ENCODE assay signal across 22 cellular contexts in the genomic region with DNA sequence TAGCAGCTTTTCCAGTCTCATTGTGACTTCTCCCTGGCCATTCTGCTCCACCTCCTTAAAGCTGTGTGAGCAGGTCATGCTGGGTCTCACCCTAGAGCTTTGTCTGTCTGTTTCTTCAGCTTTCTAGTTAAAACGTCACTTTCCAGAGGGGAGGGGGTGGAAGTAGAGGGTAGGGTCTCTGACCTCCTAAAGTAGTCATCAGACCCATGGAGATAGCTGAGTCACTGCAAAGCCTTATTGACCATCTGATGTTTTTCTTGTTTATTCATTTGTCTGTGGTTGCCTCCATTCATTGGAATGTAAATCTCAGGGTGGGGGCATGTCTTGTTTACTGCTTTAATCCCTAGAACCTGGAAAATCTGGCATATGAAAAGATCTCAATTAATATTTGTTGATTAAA. TPM values are rescaled to one million over a fixed set of nuclear protein-coding genes. Genes with fewer than 3 reads are reported as not detected.
A peak's percentile ranks its signal among the peaks of the same experiment; 100 is the strongest.
DNase-seq lines count a peak whose midpoint lies in the region; ATAC-seq and TF ChIP-seq lines count a peak whose summit lies in the region.
"Had no signal": no experiment of that assay in that cellular context is flagged by ENCODE, and none has a peak within 500 bp of the region (broad histone marks: within the 10 kb centered on the region; RNA-seq: fewer than 3 reads in every experiment).

No MANE protein-coding gene starts in this region.

- no peak overlapping the region for H3K14ac ChIP-seq in H9 (ENCODE audit: insufficient read depth, low read length)

- H3K79me2 ChIP-seq in H9 (ENCODE audit: insufficient read depth, low read length): no peaks in the 10 kb centered on the region
- H3K79me2 ChIP-seq in fibroblast of lung (ENCODE audit: control insufficient read depth, insufficient read depth, low read length): no peaks in the 10 kb centered on the region

- H4K91ac ChIP-seq in H9 (ENCODE audit: insufficient read length, low read depth, low read length): no peak overlapping the region

- H4K8ac ChIP-seq in H9 (replicated peaks; ENCODE audit: insufficient read length, low read depth, low read length): no peak overlapping the region

- H3K4me1 ChIP-seq in H9 (ENCODE audit: insufficient read depth, low read length) (no peaks in the 10 kb centered on the region; the same call in 1 of the 2 replicates), SJSA1 (replicated peaks) (peaks cover 63% of the 10 kb centered on the region), fibroblast of lung (ENCODE audit: control insufficient read depth, extremely low read depth, insufficient read depth, low read length) (no peaks in the 10 kb centered on the region)
- H3K4me1 ChIP-seq: adrenal gland, tibial nerve had no signal

- peak overlapping the region; percentile 87 to 98 (median 97) for H3K27ac Mint-ChIP-seq in H9
- H3K27ac Mint-ChIP-seq in naive thymus-derived CD8-positive, alpha-beta T cell: no peak overlapping the region
- H3K27ac Mint-ChIP-seq: activated CD4-positive, alpha-beta T cell treated with anti-CD3 and anti-CD28 coated beads for 36 hours had no signal

- H3T11ph ChIP-seq in H9 (ENCODE audit: low read length): no peak overlapping the region

- no peak overlapping the region for H3K23ac ChIP-seq in H9 (ENCODE audit: insufficient read length, low read depth, low read length)

- POLR2A ChIA-PET in naive thymus-derived CD8-positive, alpha-beta T cell (lab: Charles Lee): no interaction called here

- H3K27me3 ChIP-seq in H9 (ENCODE audit: insufficient read depth, low read length) (no peaks in the 10 kb centered on the region), SJSA1 (replicated peaks) (no peaks in the 10 kb centered on the region), fibroblast of lung (ENCODE audit: control insufficient read depth, insufficient read depth, low read length) (peaks cover 7% of the 10 kb centered on the region)
- H3K27me3 ChIP-seq: adrenal gland, foreskin keratinocyte, pancreas, tibial nerve had no signal

- H3K56ac ChIP-seq in H9 (ENCODE audit: insufficient read length, low read depth, low read length): no peak overlapping the region

- H3K4me1 Mint-ChIP-seq in H9: peaks cover 10 to 16% of the 10 kb centered on the region in 2 experiments
- H3K4me1 Mint-ChIP-seq in naive thymus-derived CD8-positive, alpha-beta T cell: no peaks in the 10 kb centered on the region
- H3K4me1 Mint-ChIP-seq: activated CD4-positive, alpha-beta T cell treated with anti-CD3 and anti-CD28 coated beads for 36 hours had no signal

- H2BK120ac ChIP-seq in H9 (ENCODE audit: low read depth, low read length, poor library complexity, severe bottlenecking): no peak overlapping the region

- WGBS in H9 (ENCODE audit: extremely low coverage, insufficient read length, low lambda C conversion rate): no CpG with 5 or more reads among the region's 1 CpG

- no peak overlapping the region for H2AK5ac ChIP-seq in H9 (ENCODE audit: insufficient read length, low read length)

- H3K27me3 Mint-ChIP-seq in H9 (ENCODE audit: low read depth): no peaks in the 10 kb centered on the region
- peaks cover 0 to 21% (median 6%) of the 10 kb centered on the region in 5 donors for H3K27me3 Mint-ChIP-seq in naive thymus-derived CD8-positive, alpha-beta T cell

- no peak overlapping the region for H3K18ac ChIP-seq in H9 (ENCODE audit: insufficient read length, low read depth, low read length)

- H3K36me3 Mint-ChIP-seq in H9 (ENCODE audit: insufficient read depth in 1 of 3, low read depth in 3 of 3): no peaks in the 10 kb centered on the region
- H3K36me3 Mint-ChIP-seq in naive thymus-derived CD8-positive, alpha-beta T cell: no peaks in the 10 kb centered on the region

- H4K5ac ChIP-seq in H9 (ENCODE audit: insufficient read length, low read depth, low read length): no peak overlapping the region

- H3K4ac ChIP-seq in H9 (ENCODE audit: low read depth, low read length): no peak overlapping the region

- no peak overlapping the region for H2BK12ac ChIP-seq in H9 (ENCODE audit: insufficient read length, low read depth, low read length)

- H3K9me3 Mint-ChIP-seq in H9: no peaks in the 10 kb centered on the region
- no peaks in the 10 kb centered on the region for H3K9me3 Mint-ChIP-seq in naive thymus-derived CD8-positive, alpha-beta T cell

- no peak overlapping the region for H3K4me2 ChIP-seq in H9 (ENCODE audit: insufficient read depth, insufficient read length, low read length)
- H3K4me2 ChIP-seq in fibroblast of lung (ENCODE audit: extremely low read depth, insufficient read depth, low read length): no peak overlapping the region

- no peaks in the 10 kb centered on the region for H3K79me1 ChIP-seq in H9 (ENCODE audit: insufficient read depth, low read depth, low read length, poor library complexity, severe bottlenecking)

- no peak overlapping the region for H3K9ac ChIP-seq in H9 (ENCODE audit: extremely low read depth, insufficient read length, low read length)
- no peak overlapping the region for H3K9ac ChIP-seq in fibroblast of lung (ENCODE audit: insufficient read depth, low read length)

- no peak overlapping the region for H3K4me3 Mint-ChIP-seq in H9
- no peak overlapping the region for H3K4me3 Mint-ChIP-seq in naive thymus-derived CD8-positive, alpha-beta T cell
- H3K4me3 Mint-ChIP-seq: activated CD4-positive, alpha-beta T cell treated with anti-CD3 and anti-CD28 coated beads for 36 hours had no signal

- H3K36me3 ChIP-seq in SJSA1 (no peaks in the 10 kb centered on the region), fibroblast of lung (ENCODE audit: control insufficient read depth, insufficient read depth, low read length) (no peaks in the 10 kb centered on the region)
- H3K36me3 ChIP-seq: adrenal gland, pancreas, tibial nerve had no signal

- ATAC-seq in naive thymus-derived CD8-positive, alpha-beta T cell: no peak
- no peak for ATAC-seq in GM19395 (IDR thresholded peaks at IDR 0.05; ENCODE audit: unreplicated experiment)
- ATAC-seq: activated CD4-positive, alpha-beta T cell treated with anti-CD3 and anti-CD28 coated beads for 36 hours; foreskin keratinocyte; left ventricle myocardium superior; pancreas; SK-N-SH treated with all-trans-retinoic acid at 6 μM for 48 hours had no signal

- no peak overlapping the region for H2BK15ac ChIP-seq in H9 (ENCODE audit: low read depth, low read length)

- TF ChIP-seq CTCF in H9 (conservative IDR thresholded peaks at IDR 0.05): no peak
- no peak for TF ChIP-seq CTCF in fibroblast of lung (conservative IDR thresholded peaks at IDR 0.05 in 1 of 2, IDR thresholded peaks at IDR 0.05 in 1 of 2; ENCODE audit: low read depth in 1 of 2, low read length in 2 of 2)

- no peak overlapping the region for H2AFZ ChIP-seq in H9 (ENCODE audit: low read length)
- no peak overlapping the region for H2AFZ ChIP-seq in fibroblast of lung (ENCODE audit: low read length)

- H4K20me1 ChIP-seq in H9 (ENCODE audit: control insufficient read depth, insufficient read depth, insufficient read length): no peaks in the 10 kb centered on the region
- H4K20me1 ChIP-seq in fibroblast of lung (ENCODE audit: control insufficient read depth, extremely low read depth, insufficient read depth, low read length): no peaks in the 10 kb centered on the region

- H3K9me3 ChIP-seq in H9 (ENCODE audit: control insufficient read depth, low read depth, low read length) (no peaks in the 10 kb centered on the region), SJSA1 (replicated peaks) (no peaks in the 10 kb centered on the region), fibroblast of lung (ENCODE audit: control insufficient read depth, insufficient read depth, low read depth, low read length) (no peaks in the 10 kb centered on the region)
- H3K9me3 ChIP-seq: adrenal gland, pancreas, tibial nerve had no signal

- H3K4me3 ChIP-seq in SJSA1: no peak overlapping the region
- H3K4me3 ChIP-seq in fibroblast of lung (replicated peaks in 1 of 4; ENCODE audit: control extremely low read depth in 1 of 4, insufficient read depth in 1 of 4, low read depth in 3 of 4, low read length in 4 of 4): no peak overlapping the region
- H3K4me3 ChIP-seq: adrenal gland, pancreas, tibial nerve had no signal

- no peak overlapping the region for H2BK5ac ChIP-seq in H9 (ENCODE audit: insufficient read length, low read length)

- H3K27ac ChIP-seq in H9 (ENCODE audit: insufficient read length, low read depth, low read length) (no peak overlapping the region), SJSA1 (peak overlapping the region; percentile 91), fibroblast of lung (ENCODE audit: insufficient read depth, low read length) (no peak overlapping the region)
- H3K27ac ChIP-seq: adrenal gland, foreskin keratinocyte, pancreas, tibial nerve had no signal

- DNase-seq in H9 (peak; percentile 42), SJSA1 (ENCODE audit: low read depth in 1 of 2, low spot score in 2 of 2) (peak; percentile 54 to 77), fibroblast of lung (ENCODE audit: low read depth in 2 of 2) (peak; percentile 19), renal cortical epithelial cell (ENCODE audit: low read depth) (peak; percentile 89), NCI-H2227 (lab: John Stamatoyannopoulos, UW; ENCODE audit: unreplicated experiment) (no peak), cerebellar cortex (ENCODE audit: low spot score) (no peak)
- no peak for DNase-seq in naive thymus-derived CD8-positive, alpha-beta T cell
- DNase-seq: activated CD4-positive, alpha-beta T cell treated with anti-CD3 and anti-CD28 coated beads for 36 hours; activated effector memory CD4-positive, alpha-beta T cell treated with Interleukin-2 at 50 U/mL for 16 hours; adrenal gland; foreskin keratinocyte; left ventricle myocardium superior; NCI-H1092; NCI-H2107; NCI-H526; pancreas; stimulated activated naive CD4-positive, alpha-beta T cell treated with Interleukin-2 at 50 U/mL for 16 hours had no signal

- no peak overlapping the region for H2BK20ac ChIP-seq in H9 (ENCODE audit: low read depth, low read length, poor library complexity, severe bottlenecking)

- no peaks in the 10 kb centered on the region for H3K23me2 ChIP-seq in H9 (ENCODE audit: insufficient read length, low read depth, low read length, poor library complexity, severe bottlenecking)

RNA-seq across cellular contexts. Expression of gene ELF3, which starts 52.7 kb away (rescaled TPM):
- 9.1 and 10.4 TPM in 2 replicates for total RNA-seq in H9 (2021)
- 0.05 TPM in 1 of 2 replicates, not detected in the other for total RNA-seq in SJSA1 (2014; rRNA removed; shearing (Covaris generic))
- 0.17 TPM in 1 of 2 replicates, not detected in the other for total RNA-seq in fibroblast of lung
- 0.06 and 0.12 TPM in 2 replicates for polyA plus RNA-seq in fibroblast of lung
- polyA plus RNA-seq in fibroblast of lung (2012): 0.10 TPM in 1 of 2 replicates, not detected in the other
- not detected in 2 replicates for polyA minus RNA-seq in fibroblast of lung (ENCODE audit: low replicate concordance)
- total RNA-seq in renal cortical epithelial cell: 277 and 307 TPM in 2 replicates
- 1 to 10 TPM; 1.5 to 2.0 TPM for total RNA-seq in naive thymus-derived CD8-positive, alpha-beta T cell
- not detected for polyA plus RNA-seq in naive thymus-derived CD8-positive, alpha-beta T cell

RNA-seq across cellular contexts. Expression of gene GPR37L1, which starts 59.6 kb away (rescaled TPM):
- total RNA-seq in H9 (2021) (0.11 TPM in 2 replicates), fibroblast of lung (not detected in 2 replicates), renal cortical epithelial cell (0.15 and 0.35 TPM in 2 replicates)
- 0.05 TPM in 1 of 2 replicates, not detected in the other for total RNA-seq in SJSA1 (2014; rRNA removed; shearing (Covaris generic))
- polyA plus RNA-seq in fibroblast of lung: not detected in 2 replicates
- 0.02 and 0.05 TPM in 2 replicates for polyA plus RNA-seq in fibroblast of lung (2012)
- not detected in 2 replicates for polyA minus RNA-seq in fibroblast of lung (ENCODE audit: low replicate concordance)
- not detected for total RNA-seq in naive thymus-derived CD8-positive, alpha-beta T cell
- polyA plus RNA-seq in naive thymus-derived CD8-positive, alpha-beta T cell: under 1 TPM in 2 of 3 donors, not detected in 1; 0.02 to 0.19 TPM
- total RNA-seq: activated CD4-positive, alpha-beta T cell treated with anti-CD3 and anti-CD28 coated beads for 36 hours; chondrocyte; foreskin keratinocyte had no signal
- polyA plus RNA-seq: BJ had no signal

Comparison
In these comparisons a context has a peak if more than half of its experiments do, and no peak if none do; other contexts are left out.
1. DNase-seq: peak in H9 (single experiment), SJSA1 (2 of 2), fibroblast of lung (2 of 2) and renal cortical epithelial cell (single experiment); none in NCI-H2227 (single experiment), naive thymus-derived CD8-positive, alpha-beta T cell (0 of 10) and cerebellar cortex (single experiment).
2. H3K27ac Mint-ChIP-seq: peak in H9 (3 of 3); none in naive thymus-derived CD8-positive, alpha-beta T cell (0 of 10).
3. RNA of gene ELF3, which starts 52.7 kb away (total RNA-seq): 277 to 307 TPM in renal cortical epithelial cell; 9.1 to 10.4 TPM in H9, 1.5 to 2.0 TPM in naive thymus-derived CD8-positive, alpha-beta T cell, 0.17 TPM in fibroblast of lung and 0.05 TPM in SJSA1; every median in the first group is over 10 times any median in the second.